9 cellular contexts compared by ENCODE assay signal in the genomic region with DNA sequence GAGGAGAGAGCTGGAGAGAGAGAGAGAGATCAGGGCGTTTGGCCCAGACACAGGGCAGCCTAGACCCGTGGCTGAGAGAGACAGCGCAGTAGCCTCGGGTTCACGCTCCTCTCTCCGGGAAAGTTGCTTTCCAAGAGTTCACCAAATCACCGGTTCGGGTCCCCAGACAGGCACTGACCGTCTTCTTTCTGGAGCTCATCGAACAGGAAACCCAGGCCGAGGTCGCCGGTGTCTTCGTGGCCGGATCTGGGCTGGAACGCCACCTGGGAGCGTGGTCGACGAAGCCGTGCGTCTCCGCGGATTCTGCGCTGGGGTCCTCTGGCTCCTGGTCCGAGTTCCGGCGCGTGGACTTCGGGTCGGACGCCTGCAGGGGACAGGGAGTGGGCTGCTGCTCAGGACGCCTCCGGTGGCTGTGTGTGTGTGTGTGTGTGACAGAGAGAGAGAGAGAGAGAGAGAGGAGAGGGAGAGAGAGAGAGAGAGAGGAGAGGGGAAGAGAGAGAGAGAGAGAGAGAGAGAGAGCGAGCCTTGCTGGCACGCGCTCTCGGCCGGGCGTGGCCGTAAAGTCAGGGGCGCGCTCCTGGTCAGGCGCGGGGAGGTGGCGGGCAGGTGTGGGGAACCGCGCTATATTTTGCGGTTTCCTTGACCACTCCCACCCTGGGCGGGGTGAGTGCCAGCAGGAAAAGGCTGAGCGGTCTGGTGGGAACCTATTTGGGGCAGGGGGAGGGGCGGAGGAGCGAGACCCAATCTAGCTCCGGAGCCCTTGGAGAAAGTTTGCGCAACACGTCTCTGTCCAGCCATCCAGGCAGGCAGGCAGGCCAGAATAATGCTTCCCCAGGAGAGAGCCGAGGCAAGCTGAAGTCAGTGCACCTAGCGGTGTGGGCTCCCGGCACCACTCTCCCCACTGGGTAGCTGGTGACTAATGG.
DNase-seq lines count a peak whose midpoint lies in the region; ATAC-seq, FAIRE-seq and TF ChIP-seq lines count a peak whose summit lies in the region.
"Had no signal": no experiment of that assay in that cellular context is flagged by ENCODE, and none has a peak within 500 bp of the region (broad histone marks: within the 10 kb centered on the region; RNA-seq: fewer than 3 reads in every experiment).

No MANE protein-coding gene starts in this region.

- FAIRE-seq in A549 (lab: Jason Lieb, UNC), result no peak

- WGBS in A549 (ENCODE audit: missing lambda C conversion rate), result 12% methylated on average over 33 of the region's 58 CpGs
- 4% methylated on average over 40 of the region's 58 CpGs for WGBS in mesenchymal stem cell

- H4K91ac ChIP-seq in mesenchymal stem cell (ENCODE audit: low read length), result no peak overlapping the region

- no peak overlapping the region for H2BK5ac ChIP-seq in mesenchymal stem cell (ENCODE audit: low read depth, low read length, poor library complexity, severe bottlenecking)

- no peak for TF ChIP-seq POLR2A in A549 (IDR thresholded peaks at IDR 0.05; ENCODE audit: low read length)

- H3K4me2 ChIP-seq in A549 (peak overlapping the region; percentile 90), mesenchymal stem cell (ENCODE audit: low read length, poor library complexity, severe bottlenecking) (peak overlapping the region; percentile 42)

- no peak overlapping the region for H2BK120ac ChIP-seq in mesenchymal stem cell (ENCODE audit: low read depth, low read length)

- H3K23ac ChIP-seq in mesenchymal stem cell (ENCODE audit: low read length in 2 of 2), result no peak overlapping the region

- H3K27ac ChIP-seq in A549 (no peak overlapping the region), HL-60 (replicated peaks) (no peak overlapping the region), mesenchymal stem cell (ENCODE audit: low read length, poor library complexity, severe bottlenecking) (no peak overlapping the region)
- H3K27ac ChIP-seq: skin epidermis had no signal

- no peak overlapping the region for H2BK15ac ChIP-seq in mesenchymal stem cell (ENCODE audit: low read depth, poor library complexity, severe bottlenecking)

- TF ChIP-seq CTCF in A549 (IDR thresholded peaks at IDR 0.05) (no peak), HL-60 (IDR thresholded peaks at IDR 0.05; ENCODE audit: insufficient read depth, low read length) (no peak), brain (conservative IDR thresholded peaks at IDR 0.05) (no peak)

- peaks cover 79% of the 10 kb centered on the region for H3K27me3 Mint-ChIP-seq in brain

- DNase-seq in A549 (ENCODE audit: low read depth in 1 of 2, low spot score in 1 of 2), result no peak
- DNase-seq in HL-60 (ENCODE audit: low read depth in 1 of 2, low spot score in 1 of 2), result peak in 1 of 2 experiments; percentile 8
- no peak for DNase-seq in mesenchymal stem cell
- no peak for DNase-seq in NCI-H446 treated with DMSO at 0.1 percent for 48 hours (lab: John Stamatoyannopoulos, UW)
- DNase-seq in glomerular visceral epithelial cell (ENCODE audit: extremely low spot score), result no peak
- DNase-seq in NCI-H226, result no peak

- H2AK5ac ChIP-seq in mesenchymal stem cell (ENCODE audit: low read length, severe bottlenecking), result no peak overlapping the region

- peak; percentile 40 to 75; a peak in 4 of 6 replicates for ATAC-seq in A549
- ATAC-seq in HG02678 (IDR thresholded peaks at IDR 0.05; ENCODE audit: unreplicated experiment), result no peak

- CTCF ChIA-PET in A549 (lab: Yijun Ruan, JAX), result interaction anchor here (1.0 to 1.9 kb wide), 2 partner anchors 9 to 11 kb away, joined by 4 to 5 read pairs; no protein-coding TSS in a partner anchor

- no peak overlapping the region for H3K18ac ChIP-seq in mesenchymal stem cell (ENCODE audit: low read depth in 1 of 2, low read length in 2 of 2)

- H3K4me1 Mint-ChIP-seq in brain, result peaks cover 10% of the 10 kb centered on the region

- no peak for TF ChIP-seq RAD21 in A549 (conservative IDR thresholded peaks at IDR 0.05 in 1 of 2, IDR thresholded peaks at IDR 0.05 in 1 of 2)

- peak overlapping the region; percentile 75 to 83 (median 78) for H3K4me3 Mint-ChIP-seq in brain

- TF ChIP-seq EP300 in A549 (IDR thresholded peaks at IDR 0.05), result no peak

- peaks cover 0 to 9% (median 0%) of the 10 kb centered on the region in 5 experiments for H3K9me3 Mint-ChIP-seq in brain

- no peak overlapping the region for H3K4ac ChIP-seq in mesenchymal stem cell (ENCODE audit: low read depth in 1 of 2, low read length in 2 of 2)

- H3K14ac ChIP-seq in mesenchymal stem cell (ENCODE audit: low read length in 2 of 2), result no peak overlapping the region

- H3K79me1 ChIP-seq in mesenchymal stem cell (replicated peaks; ENCODE audit: low read length, poor library complexity, severe bottlenecking), result no peaks in the 10 kb centered on the region

- H3K4me1 ChIP-seq in A549 (peaks cover 7% of the 10 kb centered on the region; the same call in 1 of the 3 replicates), mesenchymal stem cell (ENCODE audit: control insufficient read depth, insufficient read depth, low read depth, low read length) (peaks cover 6% of the 10 kb centered on the region)

- H4K8ac ChIP-seq in mesenchymal stem cell (ENCODE audit: low read length), result no peak overlapping the region

- no peak overlapping the region for H3K9ac ChIP-seq in mesenchymal stem cell (ENCODE audit: low read length)

- H2BK12ac ChIP-seq in mesenchymal stem cell (ENCODE audit: low read length in 2 of 2), result no peak overlapping the region

- POLR2A ChIA-PET in A549 (lab: Yijun Ruan, JAX), result no interaction called here

- H2AFZ ChIP-seq in mesenchymal stem cell (ENCODE audit: low read depth, low read length), result no peak overlapping the region

- no peaks in the 10 kb centered on the region for H3K36me3 ChIP-seq in mesenchymal stem cell (ENCODE audit: control insufficient read depth in 1 of 2, insufficient read depth in 2 of 2, low read depth in 1 of 2, low read length in 2 of 2)

- H3K27ac Mint-ChIP-seq in brain, result no peak overlapping the region

- H3K9me3 ChIP-seq in A549 (no peaks in the 10 kb centered on the region), mesenchymal stem cell (ENCODE audit: control insufficient read depth, low read length) (no peaks in the 10 kb centered on the region)

- H3K4me3 ChIP-seq in A549 (peak overlapping the region; percentile 50), HL-60 (replicated peaks; ENCODE audit: insufficient read depth, low read length) (peak overlapping the region; percentile 40), mesenchymal stem cell (ENCODE audit: insufficient read depth in 1 of 2, low read depth in 1 of 2, low read length in 2 of 2) (peak overlapping the region in 1 of 2 experiments; percentile 44)

- H3K36me3 Mint-ChIP-seq in brain, result no peaks in the 10 kb centered on the region

- H3K27me3 ChIP-seq in HL-60 (ENCODE audit: insufficient read depth, poor library complexity, severe bottlenecking) (peaks cover 11% of the 10 kb centered on the region), mesenchymal stem cell (ENCODE audit: control insufficient read depth in 1 of 2, insufficient read depth in 1 of 2, low read length in 2 of 2) (peaks cover 25 to 65% of the 10 kb centered on the region in 2 experiments)

TF ChIP-seq in A549, 52 proteins besides CTCF, POLR2A, EP300 and RAD21:
- TF ChIP-seq CEBPB (IDR thresholded peaks at IDR 0.05) (peak; percentile 20 to 50; a peak in 2 of 4 replicates), NFE2L2 (conservative IDR thresholded peaks at IDR 0.05; ENCODE audit: low read length) (no peak)
